Comparison of ENCODE assay signal across 1 cellular context in genomic region chr16:86343733-86344585, GRCh38.
TF ChIP-seq lines count a peak whose summit lies in the region.

No MANE protein-coding gene starts in this region.

TF ChIP-seq in HEK293, 187 proteins besides CTCF, POLR2A, EP300 and RAD21 (continued from another document):
- no peak for TF ChIP-seq ZNF518A (tag by site-specific recombination; conservative IDR thresholded peaks at IDR 0.05; ENCODE audit: low read depth)
- TF ChIP-seq ZNF621 (tag by site-specific recombination; IDR thresholded peaks at IDR 0.05) = no peak
- TF ChIP-seq ZNF664 (tag by site-specific recombination; IDR thresholded peaks at IDR 0.05) = no peak
- no peak for TF ChIP-seq ZNF792 (tag by site-specific recombination; IDR thresholded peaks at IDR 0.05)
- no peak for TF ChIP-seq ZNF302 (tag by site-specific recombination; IDR thresholded peaks at IDR 0.05; ENCODE audit: low read depth)
- no peak for TF ChIP-seq ZFP69B (tag by site-specific recombination; IDR thresholded peaks at IDR 0.05)
- no peak for TF ChIP-seq ZNF529 (tag by site-specific recombination; IDR thresholded peaks at IDR 0.05; ENCODE audit: insufficient replicate concordance)
- TF ChIP-seq YY2 (tag by site-specific recombination; IDR thresholded peaks at IDR 0.05) = no peak
- peak; percentile 43; the same call in 1 of the 2 replicates for TF ChIP-seq ZNF449 (tag by site-specific recombination; IDR thresholded peaks at IDR 0.05)
- peak; percentile 53 for TF ChIP-seq ZNF335 (tag by site-specific recombination; conservative IDR thresholded peaks at IDR 0.05)
- TF ChIP-seq ZNF266 (tag by site-specific recombination; IDR thresholded peaks at IDR 0.05; ENCODE audit: low read depth) = no peak
